10 cellular contexts compared by ENCODE assay signal in the genomic region with DNA sequence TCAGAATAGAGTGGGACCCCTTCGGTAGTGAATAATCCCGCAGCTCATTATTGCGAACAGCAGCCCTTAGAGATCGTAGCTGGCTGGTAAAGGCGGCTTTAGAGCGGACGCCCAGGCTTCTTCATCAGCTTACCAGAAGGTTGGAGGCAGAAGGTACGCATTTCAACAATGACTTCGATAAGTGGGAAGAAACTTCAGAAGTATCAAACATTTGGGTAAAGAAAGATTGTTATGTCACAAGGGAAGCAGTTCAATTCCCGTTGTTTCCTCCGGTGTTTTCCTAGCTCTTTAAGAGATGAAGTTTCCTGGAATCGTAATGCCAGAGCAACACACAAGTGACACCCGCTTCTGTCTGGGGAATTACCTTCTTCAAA.
DNase-seq lines count a peak whose midpoint lies in the region; ATAC-seq and TF ChIP-seq lines count a peak whose summit lies in the region.
"Had no signal": no experiment of that assay in that cellular context is flagged by ENCODE, and none has a peak within 500 bp of the region (broad histone marks: within the 10 kb centered on the region; RNA-seq: fewer than 3 reads in every experiment).

No MANE protein-coding gene starts in this region.

- H3K4me3 Mint-ChIP-seq in GM23338, result no peak overlapping the region
- H3K4me3 Mint-ChIP-seq: central memory CD8-positive, alpha-beta T cell; nephron had no signal

- H4K20me1 ChIP-seq in GM23338 (replicated peaks; ENCODE audit: insufficient read depth) (no peaks in the 10 kb centered on the region), OCI-LY3 (ENCODE audit: insufficient read depth, low read length) (no peaks in the 10 kb centered on the region)

- H3K4me1 Mint-ChIP-seq in GM23338, result peaks cover 7% of the 10 kb centered on the region; the same call in 2 of the 3 replicates
- H3K4me1 Mint-ChIP-seq: central memory CD8-positive, alpha-beta T cell; nephron had no signal

- no peaks in the 10 kb centered on the region for H3K79me2 ChIP-seq in GM23338 (replicated peaks; ENCODE audit: insufficient read depth)
- H3K79me2 ChIP-seq in OCI-LY3 (ENCODE audit: low read length), result no peaks in the 10 kb centered on the region

- H3K27me3 Mint-ChIP-seq in GM23338 (ENCODE audit: insufficient read depth, low read depth, poor library complexity), result peaks cover 3% of the 10 kb centered on the region

- H3K36me3 ChIP-seq in BE2C (no peaks in the 10 kb centered on the region), GM23338 (ENCODE audit: insufficient read depth) (no peaks in the 10 kb centered on the region), OCI-LY3 (replicated peaks; ENCODE audit: low read depth, low read length) (no peaks in the 10 kb centered on the region), transverse colon (no peaks in the 10 kb centered on the region)

- H3K4me1 ChIP-seq in BE2C, result no peaks in the 10 kb centered on the region
- H3K4me1 ChIP-seq in GM23338 (ENCODE audit: insufficient read depth), result no peaks in the 10 kb centered on the region
- H3K4me1 ChIP-seq in OCI-LY3 (ENCODE audit: low read length), result peaks cover 12% of the 10 kb centered on the region
- peaks cover 0 to 9% (median 5%) of the 10 kb centered on the region in 4 donors for H3K4me1 ChIP-seq in transverse colon

- no peak overlapping the region for H3K27ac ChIP-seq in GM23338 (ENCODE audit: low read depth)
- peak overlapping the region; percentile 56 for H3K27ac ChIP-seq in OCI-LY3 (ENCODE audit: low read length)
- H3K27ac ChIP-seq in transverse colon, result no peak overlapping the region

- no peak for TF ChIP-seq CTCF in BE2C (IDR thresholded peaks at IDR 0.05; ENCODE audit: low read depth, low read length)
- TF ChIP-seq CTCF in GM23338 (conservative IDR thresholded peaks at IDR 0.05; ENCODE audit: low read depth in 2 of 2), result no peak
- no peak for TF ChIP-seq CTCF in OCI-LY3 (IDR thresholded peaks at IDR 0.05; ENCODE audit: low read depth, low read length)
- no peak for TF ChIP-seq CTCF in fibroblast of villous mesenchyme (IDR thresholded peaks at IDR 0.05; ENCODE audit: insufficient read depth, low read depth, low read length)
- no peak for TF ChIP-seq CTCF in transverse colon (IDR thresholded peaks at IDR 0.05)

- ATAC-seq in GM23338, result peak; percentile 41

- peak overlapping the region; percentile 75 for H3K9ac ChIP-seq in OCI-LY3 (ENCODE audit: low read length)

- 0 out of 2 replicates have a peak, but pooled peaks cover 4% of the 10 kb centered on the region for H3F3A ChIP-seq in GM23338 (replicated peaks; ENCODE audit: low read depth)

- H3K9me3 Mint-ChIP-seq in GM23338, result no peaks in the 10 kb centered on the region
- H3K9me3 Mint-ChIP-seq: central memory CD8-positive, alpha-beta T cell; nephron had no signal

- no peak for TF ChIP-seq EP300 in transverse colon (IDR thresholded peaks at IDR 0.05; ENCODE audit: low read depth)

- no peak for DNase-seq in BE2C
- DNase-seq in GM23338 (ENCODE audit: low spot score), result peak; percentile 47
- DNase-seq in fibroblast of villous mesenchyme (ENCODE audit: low read depth), result no peak
- DNase-seq in GF-D8 (lab: John Stamatoyannopoulos, UW), result no peak
- DNase-seq in OCI-M2 (lab: John Stamatoyannopoulos, UW; ENCODE audit: unreplicated experiment), result no peak
- no peak for DNase-seq in transverse colon
- no peak for DNase-seq in NCI-H187 (lab: John Stamatoyannopoulos, UW)

- H3K9me3 ChIP-seq in BE2C, result no peaks in the 10 kb centered on the region
- H3K9me3 ChIP-seq in OCI-LY3 (ENCODE audit: insufficient read depth, low read length), result no peaks in the 10 kb centered on the region
- H3K9me3 ChIP-seq in transverse colon, result no peaks in the 10 kb centered on the region

- H3K27me3 ChIP-seq in BE2C (peaks cover 9% of the 10 kb centered on the region; the same call in 1 of the 2 replicates), GM23338 (ENCODE audit: insufficient read depth) (peaks cover 27% of the 10 kb centered on the region), OCI-LY3 (ENCODE audit: low read depth, low read length) (no peaks in the 10 kb centered on the region), transverse colon (peaks cover 93% of the 10 kb centered on the region)

- H3K36me3 Mint-ChIP-seq in GM23338 (ENCODE audit: low read depth), result no peaks in the 10 kb centered on the region

- intact Hi-C loops in transverse colon (cut with DNase I; ENCODE audit: low total_unique reads), result no loop called here

- H3K9me2 ChIP-seq in GM23338 (ENCODE audit: insufficient read depth), result no peaks in the 10 kb centered on the region

- WGBS in transverse colon (ENCODE audit: low coverage in 1 of 2), 2 donors, result 9% methylated on average over 13 of the region's 13 CpGs

- no peak overlapping the region for H3K27ac Mint-ChIP-seq in GM23338
- H3K27ac Mint-ChIP-seq: nephron had no signal

- in situ Hi-C loops in transverse colon (cut with MboI; ENCODE audit: low pct_ligation_motif_present in 1 of 4, low pct_unique_long_range_greater_than_20kb in 1 of 4, low sequenced_read_pairs in 3 of 4), result no loop called here

- H3K4me3 ChIP-seq in BE2C (ENCODE audit: low read depth, low read length) (peak overlapping the region; percentile 79), GM23338 (peak overlapping the region; percentile 89), OCI-LY3 (ENCODE audit: low read length) (peak overlapping the region; percentile 96), fibroblast of villous mesenchyme (ENCODE audit: low read depth, low read length) (peak overlapping the region; percentile 45), transverse colon (no peak overlapping the region)

- H3K4me2 ChIP-seq in GM23338 (peak overlapping the region; percentile 98), OCI-LY3 (ENCODE audit: low read length) (peak overlapping the region; percentile 86)

- H2AFZ ChIP-seq in GM23338 (peak overlapping the region; percentile 11; the same call in 1 of the 2 replicates), OCI-LY3 (ENCODE audit: low read depth, low read length) (peak overlapping the region; percentile 76; the same call in 1 of the 2 replicates)

- TF ChIP-seq POLR2A in transverse colon (IDR thresholded peaks at IDR 0.05), result no peak

TF ChIP-seq in GM23338, 12 proteins besides CTCF, POLR2A, EP300 and RAD21:
- no peak for TF ChIP-seq ZNF114 (CRISPR knock-in tag; IDR thresholded peaks at IDR 0.05)
- no peak for TF ChIP-seq CREB1 (CRISPR knock-in tag; IDR thresholded peaks at IDR 0.05; ENCODE audit: low read depth)
- no peak for TF ChIP-seq ZNF331 (CRISPR knock-in tag; IDR thresholded peaks at IDR 0.05; ENCODE audit: low read depth)
- no peak for TF ChIP-seq JUNB (IDR thresholded peaks at IDR 0.05; ENCODE audit: unreplicated experiment)
- TF ChIP-seq NANOG (IDR thresholded peaks at IDR 0.05; ENCODE audit: borderline replicate concordance), result no peak; the same call in 1 of the 2 replicates

Comparison
In these comparisons a context has a peak if more than half of its experiments do, and no peak if none do; other contexts are left out.
1. H3K4me3 ChIP-seq: peak in BE2C (single experiment), GM23338 (single experiment), OCI-LY3 (single experiment) and fibroblast of villous mesenchyme (single experiment); none in transverse colon (0 of 4).